22 cellular contexts compared by ENCODE assay signal in the genomic region with DNA sequence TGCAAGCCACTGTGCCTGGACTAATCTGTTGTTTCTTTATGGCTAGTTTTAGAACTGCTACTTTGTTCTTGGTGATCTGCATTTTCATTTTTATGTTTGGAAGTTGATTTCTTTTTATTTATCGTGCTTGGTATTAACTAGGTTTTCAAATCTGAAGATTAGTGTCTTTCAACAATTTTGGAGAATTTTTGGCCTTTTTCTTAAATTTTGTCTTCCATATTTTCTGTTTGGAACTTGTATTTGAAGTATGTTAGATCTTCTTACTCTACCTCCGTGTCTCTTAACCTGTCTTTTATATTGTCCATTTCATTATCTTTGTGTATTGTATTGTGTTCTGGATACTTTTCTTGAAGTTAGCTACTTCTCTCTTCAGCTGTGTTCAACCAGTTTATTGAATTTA.
"Had no signal": no experiment of that assay in that cellular context is flagged by ENCODE, and none has a peak within 500 bp of the region (broad histone marks: within the 10 kb centered on the region; RNA-seq: fewer than 3 reads in every experiment).

No MANE protein-coding gene starts in this region.

- H3K4me2 ChIP-seq: hepatocyte had no signal

- DNase-seq: dermis blood vessel endothelial cell; dorsolateral prefrontal cortex; effector CD4-positive, alpha-beta T cell; effector memory CD4-positive, alpha-beta T cell; foreskin keratinocyte; heart left ventricle; hypothalamus; immature natural killer cell; left cardiac atrium; left lung; left ventricle myocardium superior; lower lobe of right lung; mesenchymal stem cell; mucosa of descending colon had no signal

- ATAC-seq: foreskin keratinocyte, gastroesophageal sphincter, heart left ventricle, left cardiac atrium, left lung, left ventricle myocardium superior, lower lobe of right lung, mucosa of descending colon had no signal

- H2AFZ ChIP-seq: hepatocyte had no signal

- H3K27ac ChIP-seq: coronary artery, esophagus muscularis mucosa, foreskin keratinocyte, gastroesophageal sphincter, heart left ventricle, hepatocyte, left lung, lower lobe of right lung had no signal

- H3K36me3 ChIP-seq: esophagus muscularis mucosa, gastroesophageal sphincter, heart left ventricle, left lung, lower lobe of right lung had no signal

- H3K27me3 ChIP-seq: dorsolateral prefrontal cortex, esophagus muscularis mucosa, foreskin keratinocyte, gastroesophageal sphincter, heart left ventricle, hepatocyte, left lung had no signal

- H3K4me3 ChIP-seq: coronary artery, dorsolateral prefrontal cortex, esophagus muscularis mucosa, gastroesophageal sphincter, heart left ventricle, hepatocyte, left lung, lower lobe of right lung, mucosa of descending colon had no signal

- H3K9me3 ChIP-seq: esophagus muscularis mucosa, gastroesophageal sphincter, heart left ventricle, left lung, lower lobe of right lung, mucosa of descending colon had no signal

- FAIRE-seq: colon, endothelial cell of umbilical vein, frontal cortex, keratinocyte had no signal
